26 cellular contexts compared by ENCODE assay signal in the genomic region with DNA sequence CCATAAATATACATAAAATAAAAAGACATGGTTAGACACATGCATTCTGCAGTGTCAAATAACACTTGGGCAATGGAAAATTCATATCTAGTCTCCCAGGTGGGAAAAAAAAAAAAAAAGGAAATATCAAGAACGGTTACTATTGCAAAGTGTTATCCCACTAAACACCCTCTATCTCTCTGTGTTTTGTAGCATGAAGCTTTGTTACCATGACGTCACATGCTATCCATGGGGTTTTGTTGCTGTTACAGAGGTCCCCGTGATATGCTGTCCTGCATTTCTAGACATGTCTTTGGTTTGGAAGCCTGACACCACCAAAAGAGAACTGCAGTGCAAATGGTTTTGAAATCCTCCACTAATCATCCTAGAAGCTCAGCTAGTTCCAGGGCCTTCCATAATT. TPM values are rescaled to one million over a fixed set of nuclear protein-coding genes. Genes with fewer than 3 reads are reported as not detected.
DNase-seq lines count a peak whose midpoint lies in the region; ATAC-seq, FAIRE-seq and TF ChIP-seq lines count a peak whose summit lies in the region.
"Had no signal": no experiment of that assay in that cellular context is flagged by ENCODE, and none has a peak within 500 bp of the region (broad histone marks: within the 10 kb centered on the region; RNA-seq: fewer than 3 reads in every experiment).

No MANE protein-coding gene starts in this region.

- H2AK5ac ChIP-seq in H1 (ENCODE audit: low read depth, low read length) = no peak overlapping the region

- H2BK20ac ChIP-seq in H1 (ENCODE audit: low read length) = no peak overlapping the region

- H3K27ac ChIP-seq in H1 (ENCODE audit: low read depth, low read length) (no peak overlapping the region), endodermal cell (ENCODE audit: low read depth, low read length) (no peak overlapping the region), thyroid gland (peak overlapping the region; percentile 75 to 88 (median 85))
- H3K27ac ChIP-seq: BLaER1 had no signal

- no peak overlapping the region for H3K23ac ChIP-seq in H1 (ENCODE audit: insufficient read length)

- peaks cover 2% of the 10 kb centered on the region for H3K4me1 Mint-ChIP-seq in endodermal cell
- H3K4me1 Mint-ChIP-seq: CD14-positive monocyte; CD4-positive, alpha-beta memory T cell; CD4-positive, CD25-positive, alpha-beta regulatory T cell; CD8-positive, alpha-beta memory T cell had no signal

- TF ChIP-seq CTCF in H1 (IDR thresholded peaks at IDR 0.05; ENCODE audit: control extremely low read depth in 1 of 3, insufficient read depth in 1 of 3, low read depth in 1 of 3, low read length in 3 of 3) (no peak), endodermal cell (conservative IDR thresholded peaks at IDR 0.05) (no peak), thyroid gland (IDR thresholded peaks at IDR 0.05) (no peak)

- no peak overlapping the region for H4K5ac ChIP-seq in H1 (ENCODE audit: insufficient read length, low read depth, low read length)

- H3K79me1 ChIP-seq in H1 (ENCODE audit: low read depth, low read length) = no peaks in the 10 kb centered on the region

- H2BK15ac ChIP-seq in H1 (ENCODE audit: low read length) = no peak overlapping the region

- no peak overlapping the region for H4K8ac ChIP-seq in H1 (ENCODE audit: extremely low read depth, insufficient read depth, low read length)

- no peak overlapping the region for H2AFZ ChIP-seq in H1 (ENCODE audit: low read length)

- H3K4me3 ChIP-seq in H1 (ENCODE audit: extremely low read depth in 1 of 4, insufficient read depth in 2 of 4, low read depth in 3 of 4, low read length in 4 of 4) = no peak overlapping the region
- H3K4me3 ChIP-seq in endodermal cell (ENCODE audit: low read length) = no peak overlapping the region
- H3K4me3 ChIP-seq in thyroid gland (replicated peaks in 1 of 3) = no peak overlapping the region
- H3K4me3 ChIP-seq: BLaER1, GM12878 had no signal

- FAIRE-seq in H1 (lab: Jason Lieb, UNC) = no peak
- FAIRE-seq: A204.1, GM12878, GM12892, GM18507 had no signal

- no peaks in the 10 kb centered on the region; the same call in 1 of the 2 replicates for H3K23me2 ChIP-seq in H1 (ENCODE audit: low read depth, low read length)

- no peaks in the 10 kb centered on the region for H3K9me3 Mint-ChIP-seq in endodermal cell
- H3K9me3 Mint-ChIP-seq: CD8-positive, alpha-beta memory T cell had no signal

- no peak overlapping the region for H2BK5ac ChIP-seq in H1 (ENCODE audit: low read depth, low read length)

- H3K4me3 Mint-ChIP-seq in endodermal cell = no peak overlapping the region
- H3K4me3 Mint-ChIP-seq: CD4-positive, alpha-beta memory T cell; CD4-positive, CD25-positive, alpha-beta regulatory T cell; CD8-positive, alpha-beta memory T cell had no signal

- no peak overlapping the region; the same call in 1 of the 2 replicates for H2BK12ac ChIP-seq in H1 (ENCODE audit: low read depth, low read length)

- H4K91ac ChIP-seq in H1 (replicated peaks; ENCODE audit: insufficient read length, low read length) = peak overlapping the region; percentile 15

- no peak overlapping the region for H2BK120ac ChIP-seq in H1 (replicated peaks; ENCODE audit: low read depth, low read length)

- no peak overlapping the region for H3K18ac ChIP-seq in H1 (ENCODE audit: extremely low read depth, low read length)

- TF ChIP-seq RAD21 in H1 (IDR thresholded peaks at IDR 0.05 in 1 of 2, conservative IDR thresholded peaks at IDR 0.05 in 1 of 2; ENCODE audit: low read depth in 2 of 2, low read length in 2 of 2) = no peak

- no peak for ATAC-seq in stimulated activated naive CD8-positive, alpha-beta T cell treated with anti-CD3 and anti-CD28 coated beads, Interleukin-15, Interleukin-2, amounts not matched to agents 100 U/mL and 50 U/mL, for 24 hours
- no peak for ATAC-seq in HG02938 (IDR thresholded peaks at IDR 0.05; ENCODE audit: unreplicated experiment)
- ATAC-seq: GM12878 had no signal

- no peak overlapping the region for H3K14ac ChIP-seq in H1 (ENCODE audit: insufficient read length)

- H3K27me3 ChIP-seq in H1 (replicated peaks in 1 of 4; ENCODE audit: control insufficient read depth in 3 of 4, extremely low read depth in 1 of 4, insufficient read depth in 3 of 4, low read length in 3 of 4) (no peaks in the 10 kb centered on the region), endodermal cell (ENCODE audit: control insufficient read depth, insufficient read depth, low read length, poor library complexity, severe bottlenecking) (no peaks in the 10 kb centered on the region), thyroid gland (no peaks in the 10 kb centered on the region)
- H3K27me3 ChIP-seq: BE2C, BLaER1 had no signal

- TF ChIP-seq POLR2A in H1 (IDR thresholded peaks at IDR 0.05; ENCODE audit: control extremely low read depth in 1 of 2, low read depth in 2 of 2, low read length in 2 of 2) (no peak), thyroid gland (IDR thresholded peaks at IDR 0.05) (no peak)

- peaks cover 2 to 12% (median 7%) of the 10 kb centered on the region in 4 experiments; a peak in 6 of 7 replicates for H3K4me1 ChIP-seq in H1 (replicated peaks in 1 of 4; ENCODE audit: control insufficient read depth in 3 of 4, insufficient read depth in 4 of 4, low read length in 3 of 4)
- H3K4me1 ChIP-seq in endodermal cell (ENCODE audit: control insufficient read depth, insufficient read depth, low read length) = no peaks in the 10 kb centered on the region
- peaks cover 34 to 53% of the 10 kb centered on the region in 2 donors for H3K4me1 ChIP-seq in thyroid gland
- H3K4me1 ChIP-seq: BE2C, BLaER1 had no signal

- no peak overlapping the region for H3K4ac ChIP-seq in H1 (replicated peaks; ENCODE audit: insufficient read length, low read depth, low read length)

- H3K9me3 ChIP-seq in H1 (ENCODE audit: insufficient read depth in 2 of 2, low read depth in 1 of 2, low read length in 1 of 2) = no peaks in the 10 kb centered on the region
- H3K9me3 ChIP-seq in endodermal cell (ENCODE audit: control insufficient read depth, low read length) = no peaks in the 10 kb centered on the region
- H3K9me3 ChIP-seq in thyroid gland = no peaks in the 10 kb centered on the region
- H3K9me3 ChIP-seq: BE2C, BLaER1 had no signal

- no peak overlapping the region for H3K4me2 ChIP-seq in H1 (ENCODE audit: insufficient read depth in 1 of 2, low read depth in 2 of 2, low read length in 2 of 2)
- H3K4me2 ChIP-seq: BLaER1 had no signal

- no peak overlapping the region for H3K9ac ChIP-seq in H1 (replicated peaks in 1 of 4; ENCODE audit: extremely low read depth in 1 of 4, low read depth in 3 of 4, low read length in 3 of 4)
- no peak overlapping the region for H3K9ac ChIP-seq in endodermal cell (ENCODE audit: extremely low read depth, low read length, poor library complexity, severe bottlenecking)
- H3K9ac ChIP-seq: BLaER1 had no signal

- DNase-seq in H1 (ENCODE audit: low read depth in 1 of 2, low spot score in 2 of 2) (no peak), endodermal cell (peak; percentile 5), thyroid gland (no peak)
- no peak for DNase-seq in stimulated activated naive CD8-positive, alpha-beta T cell treated with anti-CD3 and anti-CD28 coated beads, Interleukin-15, Interleukin-2, amounts not matched to agents 100 U/mL and 50 U/mL, for 24 hours
- DNase-seq: 8988T; ACHN; BE2C; C1 segment of cervical spinal cord; CD4-positive, alpha-beta memory T cell; CD4-positive, CD25-positive, alpha-beta regulatory T cell; CD8-positive, alpha-beta memory T cell; COR-L47; DMS 273 treated with DMSO at 0.1 percent for 48 hours; DMS153; DMS53; DMS79; DND-41; EL; GDM1 had no signal

- 63% methylated on average over 3 of the region's 3 CpGs; no CpG with 5 or more reads in 1 of the 2 experiments for WGBS in H1 (ENCODE audit: extremely low coverage in 1 of 2, insufficient coverage in 1 of 2, insufficient read length in 1 of 2, insufficient replicate concordance in 2 of 2, low coverage in 1 of 2, low lambda C conversion rate in 2 of 2, missing lambda C conversion rate in 1 of 2), 2 experiments
- WGBS in endodermal cell (ENCODE audit: insufficient coverage in 1 of 2, insufficient read length in 1 of 2), 2 experiments = 60 to 75% methylated on average over 3 of the region's 3 CpGs
- 59 to 64% methylated on average over 3 of the region's 3 CpGs for WGBS in thyroid gland, 2 donors

- H4K20me1 ChIP-seq in H1 (replicated peaks in 1 of 2; ENCODE audit: control insufficient read depth in 1 of 2, insufficient read depth in 2 of 2, low read length in 2 of 2) = no peaks in the 10 kb centered on the region
- H4K20me1 ChIP-seq: BLaER1 had no signal

- H3K36me3 ChIP-seq in H1 (ENCODE audit: control insufficient read depth in 2 of 4, insufficient read depth in 4 of 4, low read length in 3 of 4) (no peaks in the 10 kb centered on the region), endodermal cell (ENCODE audit: control insufficient read depth, insufficient read depth, low read length) (no peaks in the 10 kb centered on the region), thyroid gland (no peaks in the 10 kb centered on the region)
- H3K36me3 ChIP-seq: BE2C, BLaER1 had no signal

- H3K56ac ChIP-seq in H1 (replicated peaks; ENCODE audit: insufficient read length, low read depth, low read length) = no peak overlapping the region

- H3K27ac Mint-ChIP-seq in endodermal cell = no peak overlapping the region
- H3K27ac Mint-ChIP-seq: CD14-positive monocyte; CD4-positive, alpha-beta memory T cell; CD4-positive, CD25-positive, alpha-beta regulatory T cell; CD8-positive, alpha-beta memory T cell had no signal

- POLR2A ChIA-PET in H1 (lab: Charles Lee; ENCODE audit: partially characterized antibody) = no interaction called here

- intact Hi-C loops in thyroid gland (cut with DNase I) = no loop called here

- no peaks in the 10 kb centered on the region for H3K36me3 Mint-ChIP-seq in endodermal cell (ENCODE audit: low read depth)
- H3K36me3 Mint-ChIP-seq: CD14-positive monocyte; CD4-positive, alpha-beta memory T cell; CD4-positive, CD25-positive, alpha-beta regulatory T cell; CD8-positive, alpha-beta memory T cell had no signal

- no peaks in the 10 kb centered on the region for H3K79me2 ChIP-seq in H1 (ENCODE audit: control insufficient read depth in 1 of 2, insufficient read depth in 2 of 2, low read length in 2 of 2)

- CTCF ChIA-PET in H1 (lab: Charles Lee; ENCODE audit: partially characterized antibody) = interaction anchor here (0.6 to 4.4 kb wide), 12 partner anchors 9 to 835 kb away, joined by 3 to 45 read pairs (median 4); no protein-coding TSS in a partner anchor

- peaks cover 2% of the 10 kb centered on the region for H3K27me3 Mint-ChIP-seq in endodermal cell (ENCODE audit: insufficient read depth)
- H3K27me3 Mint-ChIP-seq: CD4-positive, CD25-positive, alpha-beta regulatory T cell had no signal

- no peak for TF ChIP-seq EP300 in H1 (IDR thresholded peaks at IDR 0.05; ENCODE audit: borderline replicate concordance in 1 of 2, low read depth in 2 of 2, low read length in 2 of 2)

RNA-seq across cellular contexts. Expression of gene TLR3, which starts 50.7 kb away (rescaled TPM):
- 2.0 and 2.6 TPM in 2 replicates for total RNA-seq in H1 (2021; fragmentation: NEBNext Ultra II Directional; extraction: Animal tissue kit (Norgen Biotek cat#: 25700))
- 0.72 and 1.00 TPM in 2 replicates for polyA plus RNA-seq in H1 (2011; rRNA removed)
- polyA plus RNA-seq in H1 (2011; cell fraction: cytosol; rRNA removed) = 1.3 TPM
- polyA plus RNA-seq in H1 (2011; cell fraction: nucleus; rRNA removed) = 0.77 TPM
- polyA plus RNA-seq in H1 (2012, experiment 1 of 2) = 0.72 to 2.6 TPM (median 1.2 TPM) in 4 replicates
- 0.17 TPM for polyA plus RNA-seq in H1 (2012, experiment 2 of 2)
- polyA plus RNA-seq in H1 (2013, experiment 1 of 2) = 1.4 TPM
- polyA plus RNA-seq in H1 (2013, experiment 2 of 2) = 1.4 TPM
- polyA minus RNA-seq in H1 (2011; rRNA and poly(A)+ RNA removed) = 2.7 and 3.6 TPM in 2 replicates
- polyA minus RNA-seq in H1 (2011; cell fraction: cytosol; rRNA and poly(A)+ RNA removed) = 1.4 TPM
- polyA minus RNA-seq in H1 (2011; cell fraction: nucleus; rRNA and poly(A)+ RNA removed) = 2.6 TPM
- total RNA-seq in endodermal cell (under 1 TPM in 1 of 2 donors, not detected in 1; 0.26 TPM), thyroid gland (10 to 100 TPM in 2 of 4 donors, 1 to 10 TPM in 2; 6.5 to 13.1 (median 10.0) TPM)
- 0.43 TPM for polyA plus RNA-seq in endodermal cell (2013, experiment 1 of 2)
- polyA plus RNA-seq in endodermal cell (2013, experiment 2 of 2) = not detected

Comparison
In these comparisons a context has a peak if more than half of its experiments do, and no peak if none do; other contexts are left out.
1. H3K27ac ChIP-seq: peak in thyroid gland (3 of 3); none in H1 (single experiment) and endodermal cell (single experiment).